Comparison of ENCODE assay signal across 12 cellular contexts in genomic region chr1:16067127-16067768, GRCh38. TPM values are rescaled to one million over a fixed set of nuclear protein-coding genes. Genes with fewer than 3 reads are reported as not detected.
DNase-seq lines count a peak whose midpoint lies in the region; ATAC-seq and TF ChIP-seq lines count a peak whose summit lies in the region.
"Had no signal": no experiment of that assay in that cellular context is flagged by ENCODE, and none has a peak within 500 bp of the region (broad histone marks: within the 10 kb centered on the region; RNA-seq: fewer than 3 reads in every experiment).

No MANE protein-coding gene starts in this region.

- H4K5ac ChIP-seq in H9 (ENCODE audit: insufficient read length, low read depth, low read length): no peak overlapping the region

- no peak for TF ChIP-seq POLR2A in right lobe of liver (IDR thresholded peaks at IDR 0.05)

- H3K27me3 ChIP-seq in H9 (ENCODE audit: insufficient read depth, low read length): no peaks in the 10 kb centered on the region; the same call in 1 of the 2 replicates
- no peaks in the 10 kb centered on the region for H3K27me3 ChIP-seq in right lobe of liver

- H3K4me2 ChIP-seq in H9 (ENCODE audit: insufficient read depth, insufficient read length, low read length): no peak overlapping the region

- H4K8ac ChIP-seq in H9 (replicated peaks; ENCODE audit: insufficient read length, low read depth, low read length): no peak overlapping the region

- peaks cover 3% of the 10 kb centered on the region; the same call in 1 of the 2 replicates for H3K4me1 ChIP-seq in H9 (ENCODE audit: insufficient read depth, low read length)
- peaks cover 0 to 24% (median 13%) of the 10 kb centered on the region in 4 donors for H3K4me1 ChIP-seq in right lobe of liver

- no peak overlapping the region; the same call in 1 of the 2 replicates for H3K14ac ChIP-seq in H9 (ENCODE audit: insufficient read depth, low read length)

- H3K4me3 ChIP-seq in right lobe of liver: no peak overlapping the region

- no peak overlapping the region for H2BK15ac ChIP-seq in H9 (ENCODE audit: low read depth, low read length)

- no peak overlapping the region for H2AFZ ChIP-seq in H9 (ENCODE audit: low read length)

- H3K9me3 ChIP-seq in H9 (ENCODE audit: control insufficient read depth, low read depth, low read length) (no peaks in the 10 kb centered on the region), right lobe of liver (no peaks in the 10 kb centered on the region)
- H3K9me3 ChIP-seq: neutrophil had no signal

- H3K36me3 Mint-ChIP-seq in H9 (ENCODE audit: insufficient read depth in 1 of 3, low read depth in 3 of 3): no peaks in the 10 kb centered on the region

- no peak overlapping the region for H2BK12ac ChIP-seq in H9 (ENCODE audit: insufficient read length, low read depth, low read length)

- peaks cover 33 to 48% of the 10 kb centered on the region in 2 experiments for H3K4me1 Mint-ChIP-seq in H9

- H3K23ac ChIP-seq in H9 (ENCODE audit: insufficient read length, low read depth, low read length): no peak overlapping the region

- H3K56ac ChIP-seq in H9 (ENCODE audit: insufficient read length, low read depth, low read length): no peak overlapping the region

- no peak overlapping the region for H2BK5ac ChIP-seq in H9 (ENCODE audit: insufficient read length, low read length)

- no peak overlapping the region for H3K9ac ChIP-seq in H9 (ENCODE audit: extremely low read depth, insufficient read length, low read length)

- H3K36me3 ChIP-seq in right lobe of liver: no peaks in the 10 kb centered on the region
- H3K36me3 ChIP-seq: neutrophil had no signal

- TF ChIP-seq CTCF in H9 (conservative IDR thresholded peaks at IDR 0.05) (no peak), right lobe of liver (IDR thresholded peaks at IDR 0.05) (no peak)

- no peaks in the 10 kb centered on the region for H3K79me1 ChIP-seq in H9 (ENCODE audit: insufficient read depth, low read depth, low read length, poor library complexity, severe bottlenecking)

- H2AK5ac ChIP-seq in H9 (ENCODE audit: insufficient read length, low read length): no peak overlapping the region

- no peak overlapping the region for H3K4ac ChIP-seq in H9 (ENCODE audit: low read depth, low read length)

- H3K9me3 Mint-ChIP-seq in H9: no peaks in the 10 kb centered on the region

- peaks cover 39% of the 10 kb centered on the region for H3K27me3 Mint-ChIP-seq in H9 (ENCODE audit: low read depth)

- no peak overlapping the region for H3T11ph ChIP-seq in H9 (ENCODE audit: low read length)

- H3K4me3 Mint-ChIP-seq in H9: no peak overlapping the region

- H3K27ac ChIP-seq in H9 (ENCODE audit: insufficient read length, low read depth, low read length) (no peak overlapping the region), right lobe of liver (peak overlapping the region in 1 of 3 donors; percentile 56)
- H3K27ac ChIP-seq: neutrophil had no signal

- no peak overlapping the region for H2BK20ac ChIP-seq in H9 (ENCODE audit: low read depth, low read length, poor library complexity, severe bottlenecking)

- ATAC-seq in right lobe of liver: peak; percentile 52 to 74 (median 70)
- ATAC-seq in GM19328 (IDR thresholded peaks at IDR 0.05; ENCODE audit: unreplicated experiment): no peak
- no peak for ATAC-seq in GM21526 (IDR thresholded peaks at IDR 0.05; ENCODE audit: low FRiP score, unreplicated experiment)

- H3K23me2 ChIP-seq in H9 (ENCODE audit: insufficient read length, low read depth, low read length, poor library complexity, severe bottlenecking): no peaks in the 10 kb centered on the region

- no peaks in the 10 kb centered on the region for H3K79me2 ChIP-seq in H9 (ENCODE audit: insufficient read depth, low read length)

- no peak overlapping the region for H2BK120ac ChIP-seq in H9 (ENCODE audit: low read depth, low read length, poor library complexity, severe bottlenecking)

- H3K18ac ChIP-seq in H9 (ENCODE audit: insufficient read length, low read depth, low read length): peak overlapping the region; percentile 7

- peak; percentile 87 for DNase-seq in COLO668 (lab: John Stamatoyannopoulos, UW; ENCODE audit: unreplicated experiment)
- no peak for DNase-seq in H9
- DNase-seq in anterior cingulate cortex (lab: John Stamatoyannopoulos, UW): peak in 30 of 58 donors; percentile 6 to 76 (median 33)
- peak; percentile 82 to 92 (median 91) for DNase-seq in right lobe of liver
- DNase-seq in effector CD4-positive, alpha-beta T cell: no peak
- no peak for DNase-seq in activated naive CD4-positive, alpha-beta T cell (lab: John Stamatoyannopoulos, UW)
- DNase-seq: GDM1, SIG-M5 had no signal

- intact Hi-C loops in right lobe of liver (cut with DNase I): loop anchor here in 1 of 2 donors (10.0 kb wide), 1 partner anchor 78 kb away; no protein-coding TSS in a partner anchor

- no peak overlapping the region for H3K27ac Mint-ChIP-seq in H9

- no peaks in the 10 kb centered on the region for H4K20me1 ChIP-seq in H9 (ENCODE audit: control insufficient read depth, insufficient read depth, insufficient read length)

- WGBS in H9 (ENCODE audit: extremely low coverage, insufficient read length, low lambda C conversion rate): no CpG with 5 or more reads among the region's 6 CpGs
- 20% methylated on average over 1 of the region's 6 CpGs for WGBS in right lobe of liver (ENCODE audit: insufficient coverage, low coverage, low lambda C conversion rate, missing lambda C conversion rate)

- no peak overlapping the region for H4K91ac ChIP-seq in H9 (ENCODE audit: insufficient read length, low read depth, low read length)

RNA-seq across cellular contexts. Expression of gene FAM131C, which starts 6.2 kb away (rescaled TPM):
- 0.48 and 0.61 TPM in 2 replicates for total RNA-seq in H9 (2021)
- under 1 TPM in 2 of 6 experiments, not detected in 4; 0.19 to 1.00 TPM for total RNA-seq in right lobe of liver

RNA-seq across cellular contexts. Expression of gene CLCNKB, which starts 23.7 kb away (rescaled TPM):
- total RNA-seq in H9 (2021) (1.7 and 1.8 TPM in 2 replicates), right lobe of liver (not detected)

RNA-seq across cellular contexts. Expression of gene CLCNKA, which starts 45.4 kb away (rescaled TPM):
- 0.37 and 0.98 TPM in 2 replicates for total RNA-seq in H9 (2021)
- under 1 TPM in 2 of 6 experiments, not detected in 4; 0.43 to 0.47 TPM for total RNA-seq in right lobe of liver
- total RNA-seq: cerebellum had no signal

RNA-seq across cellular contexts. Expression of gene HSPB7, which starts 49.4 kb away (rescaled TPM):
- not detected in 2 replicates for total RNA-seq in H9 (2021)
- 1 to 10 TPM in 4 of 6 experiments, under 1 TPM in 2; 0.54 to 2.0 (median 1.2) TPM for total RNA-seq in right lobe of liver

Comparison
In these comparisons a context has a peak if more than half of its experiments do, and no peak if none do; other contexts are left out.
1. DNase-seq: peak in COLO668 (single experiment), anterior cingulate cortex (30 of 58) and right lobe of liver (3 of 3); none in H9 (single experiment), effector CD4-positive, alpha-beta T cell (single experiment) and activated naive CD4-positive, alpha-beta T cell (0 of 4).
2. ATAC-seq: peak in right lobe of liver (4 of 4); none in GM19328 (single experiment) and GM21526 (single experiment).